9 cellular contexts compared by ENCODE assay signal in the genomic region with DNA sequence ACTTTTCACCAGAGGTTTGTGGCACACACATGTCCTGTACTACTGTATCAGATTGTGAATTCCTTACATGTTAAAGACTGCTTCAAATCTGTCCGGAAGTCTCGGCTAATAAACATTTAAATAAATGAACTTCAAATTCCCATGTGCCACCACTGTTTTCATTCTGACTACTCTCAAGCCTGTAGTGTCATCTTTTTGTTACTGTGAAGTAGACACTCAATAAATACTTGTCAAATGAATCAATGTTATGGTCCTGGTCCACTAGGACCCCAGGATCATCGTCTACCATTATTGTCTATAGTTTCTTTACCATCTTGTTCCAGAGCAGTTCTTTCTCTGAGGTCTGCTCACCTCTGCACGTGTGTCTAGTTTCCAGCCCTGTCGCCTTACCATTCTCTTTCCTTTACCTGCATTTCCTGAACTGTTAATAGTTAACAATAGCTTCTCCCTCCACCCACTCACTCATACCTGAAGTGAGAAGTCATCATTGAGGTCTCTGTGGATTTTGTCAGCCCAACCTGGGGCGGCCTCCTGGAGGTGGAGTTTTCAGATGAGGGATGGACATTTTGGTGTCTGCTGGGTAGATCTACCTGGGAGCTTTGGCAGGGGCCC.
DNase-seq lines count a peak whose midpoint lies in the region; ATAC-seq and TF ChIP-seq lines count a peak whose summit lies in the region.
"Had no signal": no experiment of that assay in that cellular context is flagged by ENCODE, and none has a peak within 500 bp of the region (broad histone marks: within the 10 kb centered on the region; RNA-seq: fewer than 3 reads in every experiment).

No MANE protein-coding gene starts in this region.

- no peak for TF ChIP-seq POLR2A in uterus (IDR thresholded peaks at IDR 0.05)

- intact Hi-C loops in lower lobe of right lung (cut with DNase I): no loop called here
- intact Hi-C loops in uterus (cut with DNase I; ENCODE audit: low total_unique reads): no loop called here
- intact Hi-C loops in left colon (cut with DNase I, micrococcal nuclease): no loop called here

- peak; percentile 26 to 65 for ATAC-seq in activated naive CD4-positive, alpha-beta T cell treated with anti-CD3 and anti-CD28 coated beads, Interleukin-2, amount 50 U/mL, for 72 hours
- ATAC-seq in lower lobe of right lung: no peak
- no peak for ATAC-seq in left colon

- H3K9me3 Mint-ChIP-seq in activated naive CD4-positive, alpha-beta T cell treated with anti-CD3 and anti-CD28 coated beads, Interleukin-2, amount 50 U/mL, for 72 hours: peaks cover 9 to 15% of the 10 kb centered on the region in 2 donors

- no peak for TF ChIP-seq CTCF in lower lobe of right lung (IDR thresholded peaks at IDR 0.05)
- no peak for TF ChIP-seq CTCF in uterus (IDR thresholded peaks at IDR 0.05)

- H3K9me3 ChIP-seq in lower lobe of right lung (no peaks in the 10 kb centered on the region), uterus (no peaks in the 10 kb centered on the region), SJCRH30 (replicated peaks) (no peaks in the 10 kb centered on the region)
- H3K9me3 ChIP-seq: SJSA1 had no signal

- H3K36me3 Mint-ChIP-seq in activated naive CD4-positive, alpha-beta T cell treated with anti-CD3 and anti-CD28 coated beads, Interleukin-2, amount 50 U/mL, for 72 hours: peaks cover 24 to 44% of the 10 kb centered on the region in 2 donors

- H3K27ac ChIP-seq in lower lobe of right lung (peak overlapping the region; percentile 1), uterus (peak overlapping the region; percentile 82 to 93), SJCRH30 (no peak overlapping the region)

- H3K4me3 ChIP-seq in lower lobe of right lung (no peak overlapping the region), uterus (no peak overlapping the region), SJCRH30 (no peak overlapping the region)
- H3K4me3 ChIP-seq: SJSA1 had no signal

- no peaks in the 10 kb centered on the region for H3K36me3 ChIP-seq in lower lobe of right lung
- H3K36me3 ChIP-seq in uterus: no peaks in the 10 kb centered on the region
- H3K36me3 ChIP-seq in SJCRH30: peaks cover 5% of the 10 kb centered on the region

- H3K4me1 ChIP-seq in lower lobe of right lung: peaks cover 83% of the 10 kb centered on the region
- peaks cover 27 to 68% of the 10 kb centered on the region in 2 donors for H3K4me1 ChIP-seq in uterus
- H3K4me1 ChIP-seq in SJCRH30: peaks cover 34% of the 10 kb centered on the region

- H3K27me3 ChIP-seq in lower lobe of right lung (ENCODE audit: low read depth) (no peaks in the 10 kb centered on the region), uterus (no peaks in the 10 kb centered on the region), SJCRH30 (no peaks in the 10 kb centered on the region)
- H3K27me3 ChIP-seq: SJSA1 had no signal

- H3K27ac Mint-ChIP-seq in activated naive CD4-positive, alpha-beta T cell treated with anti-CD3 and anti-CD28 coated beads, Interleukin-2, amount 50 U/mL, for 72 hours: peak overlapping the region; percentile 79 to 88

- DNase-seq in stimulated activated CD4-positive, alpha-beta T cell treated with anti-CD3 and anti-CD28 coated beads, Interleukin-2, amount 100 ng/mL, for 24 hours: peak; percentile 42 to 52
- no peak for DNase-seq in stimulated activated CD4-positive, alpha-beta T cell treated with anti-CD3 and anti-CD28 coated beads, Interleukin-4, amount 100 ng/mL, for 4 hours
- peak in 1 of 2 donors; percentile 54 for DNase-seq in activated naive CD4-positive, alpha-beta T cell treated with anti-CD3 and anti-CD28 coated beads, Interleukin-2, amount 50 U/mL, for 72 hours (ENCODE audit: low spot score in 2 of 2)
- DNase-seq in lower lobe of right lung (no peak), uterus (no peak), left colon (no peak), ureter (ENCODE audit: low spot score) (no peak), SJCRH30 (no peak)

Comparison
In these comparisons a context has a peak if more than half of its experiments do, and no peak if none do; other contexts are left out.
1. DNase-seq: peak in stimulated activated CD4-positive, alpha-beta T cell treated with anti-CD3 and anti-CD28 coated beads, Interleukin-2, amount 100 ng/mL, for 24 hours (2 of 2); none in stimulated activated CD4-positive, alpha-beta T cell treated with anti-CD3 and anti-CD28 coated beads, Interleukin-4, amount 100 ng/mL, for 4 hours (0 of 2), lower lobe of right lung (single experiment), uterus (0 of 2), left colon (0 of 2), ureter (single experiment) and SJCRH30 (0 of 2).
2. ATAC-seq: peak in activated naive CD4-positive, alpha-beta T cell treated with anti-CD3 and anti-CD28 coated beads, Interleukin-2, amount 50 U/mL, for 72 hours (2 of 2); none in lower lobe of right lung (0 of 2) and left colon (single experiment).